Comparison of ENCODE assay signal across 8 cellular contexts in genomic region chr12:120709976-120710804, GRCh38. TPM values are rescaled to one million over a fixed set of nuclear protein-coding genes. Genes with fewer than 3 reads are reported as not detected.
DNase-seq lines count a peak whose midpoint lies in the region; ATAC-seq and TF ChIP-seq lines count a peak whose summit lies in the region.

UNC119B (plus strand) TSS chr12:120710458; CDS start chr12:120710475, 17 bp downstream.

- H3K4me3 Mint-ChIP-seq in CD8-positive, alpha-beta memory T cell = peak within 1 kb of the TSS; percentile 84 to 97 (median 92)
- H3K4me3 Mint-ChIP-seq in IgD-negative memory B cell = peak within 1 kb of the TSS; percentile 86 to 95 (median 90)
- H3K4me3 Mint-ChIP-seq in activated naive CD8-positive, alpha-beta T cell treated with anti-CD3 and anti-CD28 coated beads for 36 hours = peak within 1 kb of the TSS; percentile 89

- TF ChIP-seq CTCF in parathyroid adenoma (IDR thresholded peaks at IDR 0.05) (no peak), tibial artery (IDR thresholded peaks at IDR 0.05) (peak in 1 of 2 experiments; percentile 10)

- no peaks in the 10 kb centered on the region for H3K9me3 ChIP-seq in CD8-positive, alpha-beta memory T cell (ENCODE audit: low read length)
- H3K9me3 ChIP-seq in parathyroid adenoma (ENCODE audit: control insufficient read depth, low read length) (no peaks in the 10 kb centered on the region), tibial artery (no peaks in the 10 kb centered on the region)

- intact Hi-C loops in cardiac septum (cut with DNase I) (loop anchor here (2.0 kb wide), 1 partner anchor 23 kb away; the partner anchor contains the start of gene MLEC), tibial artery (cut with DNase I; ENCODE audit: low total_unique reads) (loop anchor here (2.0 to 10.0 kb wide), 4 partner anchors 21 to 265 kb away; partner anchors contain the start of genes HNF1A and POP5)

- peak within 1 kb of the TSS; percentile 95 for H2AFZ ChIP-seq in parathyroid adenoma

- POLR2A ChIA-PET in CD8-positive, alpha-beta memory T cell (lab: Charles Lee) = interaction anchor here (1.0 kb wide), 2 partner anchors 23 to 128 kb away, joined by 4 to 5 read pairs; partner anchors contain the start of genes MLEC and POP5

- H3K9me3 Mint-ChIP-seq in CD8-positive, alpha-beta memory T cell = no peaks in the 10 kb centered on the region
- no peaks in the 10 kb centered on the region for H3K9me3 Mint-ChIP-seq in IgD-negative memory B cell
- no peaks in the 10 kb centered on the region for H3K9me3 Mint-ChIP-seq in activated naive CD8-positive, alpha-beta T cell treated with anti-CD3 and anti-CD28 coated beads for 36 hours

- no peaks in the 10 kb centered on the region for H3K27me3 Mint-ChIP-seq in CD8-positive, alpha-beta memory T cell
- H3K27me3 Mint-ChIP-seq in IgD-negative memory B cell = no peaks in the 10 kb centered on the region
- H3K27me3 Mint-ChIP-seq in activated naive CD8-positive, alpha-beta T cell treated with anti-CD3 and anti-CD28 coated beads for 36 hours = no peaks in the 10 kb centered on the region

- CTCF ChIA-PET in CD8-positive, alpha-beta memory T cell (lab: Charles Lee) = interaction anchor here (0.8 to 4.3 kb wide), 4 partner anchors 17 to 262 kb away, joined by 3 to 26 read pairs (median 3); no protein-coding TSS in a partner anchor

- H3K36me3 ChIP-seq in CD8-positive, alpha-beta memory T cell (ENCODE audit: insufficient read depth, low read length) = no peaks in the 10 kb centered on the region
- H3K36me3 ChIP-seq in parathyroid adenoma (ENCODE audit: control insufficient read depth, insufficient read depth, low read length) (no peaks in the 10 kb centered on the region), tibial artery (peaks cover 0 to 26% (median 15%) of the 10 kb centered on the region in 3 donors)

- peaks cover 23% of the 10 kb centered on the region for H3K79me2 ChIP-seq in parathyroid adenoma

- peaks cover 36 to 51% (median 37%) of the 10 kb centered on the region in 3 donors for H3K4me1 Mint-ChIP-seq in CD8-positive, alpha-beta memory T cell
- H3K4me1 Mint-ChIP-seq in IgD-negative memory B cell = peaks cover 11 to 20% (median 18%) of the 10 kb centered on the region in 3 donors
- H3K4me1 Mint-ChIP-seq in activated naive CD8-positive, alpha-beta T cell treated with anti-CD3 and anti-CD28 coated beads for 36 hours = peaks cover 28% of the 10 kb centered on the region

- peak; percentile 68 to 86 (median 73) for DNase-seq in CD8-positive, alpha-beta memory T cell
- DNase-seq in SW480 (ENCODE audit: low spot score) (peak; percentile 63), cardiac septum (ENCODE audit: low spot score) (peak; percentile 91), tibial artery (peak; percentile 59 to 83)
- peak; percentile 79 for DNase-seq in activated naive CD8-positive, alpha-beta T cell treated with anti-CD3 and anti-CD28 coated beads for 36 hours

- no peaks in the 10 kb centered on the region for H3K27me3 ChIP-seq in CD8-positive, alpha-beta memory T cell (ENCODE audit: insufficient read depth, low read length, poor library complexity, severe bottlenecking)
- H3K27me3 ChIP-seq in parathyroid adenoma (ENCODE audit: control insufficient read depth, insufficient read depth, low read length) = no peaks in the 10 kb centered on the region
- H3K27me3 ChIP-seq in tibial artery = no peaks in the 10 kb centered on the region

- peak within 1 kb of the TSS; percentile 87 to 95 (median 93) for H3K27ac Mint-ChIP-seq in CD8-positive, alpha-beta memory T cell
- peak within 1 kb of the TSS; percentile 67 to 84 (median 69) for H3K27ac Mint-ChIP-seq in IgD-negative memory B cell
- H3K27ac Mint-ChIP-seq in activated naive CD8-positive, alpha-beta T cell treated with anti-CD3 and anti-CD28 coated beads for 36 hours = peak within 1 kb of the TSS; percentile 84

- peak within 1 kb of the TSS; percentile 63 for H3K27ac ChIP-seq in CD8-positive, alpha-beta memory T cell (ENCODE audit: low read depth, low read length)
- H3K27ac ChIP-seq in parathyroid adenoma (peak within 1 kb of the TSS; percentile 77), tibial artery (peak within 1 kb of the TSS; percentile 89 to 90)

- peak within 1 kb of the TSS; percentile 74 for H3K4me2 ChIP-seq in parathyroid adenoma (ENCODE audit: low read length)

- peaks cover 4 to 20% (median 5%) of the 10 kb centered on the region in 3 donors for H3K36me3 Mint-ChIP-seq in CD8-positive, alpha-beta memory T cell
- H3K36me3 Mint-ChIP-seq in IgD-negative memory B cell = peaks cover 2% of the 10 kb centered on the region
- H3K36me3 Mint-ChIP-seq in activated naive CD8-positive, alpha-beta T cell treated with anti-CD3 and anti-CD28 coated beads for 36 hours = peaks cover 10% of the 10 kb centered on the region

- peaks cover 25% of the 10 kb centered on the region for H3K4me1 ChIP-seq in CD8-positive, alpha-beta memory T cell (ENCODE audit: insufficient read depth, low read length)
- H3K4me1 ChIP-seq in parathyroid adenoma (peaks cover 10% of the 10 kb centered on the region), tibial artery (peaks cover 0 to 23% (median 16%) of the 10 kb centered on the region in 4 donors)

- H3K4me3 ChIP-seq in CD8-positive, alpha-beta memory T cell (ENCODE audit: low read length) = peak within 1 kb of the TSS; percentile 71
- H3K4me3 ChIP-seq in parathyroid adenoma (ENCODE audit: low read depth, low read length) = peak within 1 kb of the TSS; percentile 79
- peak within 1 kb of the TSS; percentile 65 to 91 for H3K4me3 ChIP-seq in tibial artery

- peak; percentile 49 for ATAC-seq in GM21360 (IDR thresholded peaks at IDR 0.05; ENCODE audit: unreplicated experiment)

- peak within 1 kb of the TSS; percentile 92 for H3K9ac ChIP-seq in parathyroid adenoma

RNA-seq across cellular contexts. Expression of gene UNC119B, which starts in this region (rescaled TPM):
- total RNA-seq in CD8-positive, alpha-beta memory T cell = 10 to 100 TPM; 29.8 to 30.5 TPM
- polyA plus RNA-seq in CD8-positive, alpha-beta memory T cell = 8.8 TPM
- polyA plus RNA-seq in IgD-negative memory B cell = 4.9 TPM
- total RNA-seq in activated naive CD8-positive, alpha-beta T cell treated with anti-CD3 and anti-CD28 coated beads for 36 hours = 10 to 100 TPM; 24.1 to 25.5 TPM
- total RNA-seq in cardiac septum = 10.9 TPM

Comparison
In these comparisons a context has a peak if more than half of its experiments do, and no peak if none do; other contexts are left out.
1. Peak in every context shown above with its lines: DNase-seq, ATAC-seq, H3K4me3 ChIP-seq and H3K27ac ChIP-seq.